ENCODE assay signal across 1 cellular context in the genomic region with DNA sequence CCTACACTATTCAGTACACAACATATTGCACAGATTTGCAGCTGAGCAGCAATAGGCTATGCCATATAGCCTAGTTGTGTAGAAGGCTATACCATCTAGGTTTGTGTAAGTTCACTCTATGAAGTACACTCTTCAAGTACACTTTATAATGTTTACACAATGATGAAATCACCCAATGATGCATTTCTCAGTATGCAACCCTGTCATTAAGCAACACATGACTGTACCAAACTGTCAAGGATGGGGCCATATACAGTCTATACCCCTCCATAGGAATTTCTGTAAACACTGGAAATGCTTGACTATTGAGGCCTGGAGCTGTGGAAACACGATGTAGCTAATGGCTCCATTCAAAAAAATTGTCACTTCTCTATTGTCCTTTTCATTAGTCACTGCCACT.
A peak's percentile ranks its signal among the peaks of the same experiment; 100 is the strongest.
TF ChIP-seq lines count a peak whose summit lies in the region.

No MANE protein-coding gene starts in this region.

TF ChIP-seq in HEK293, 187 proteins besides CTCF, POLR2A, EP300 and RAD21 (continued from another document and continues in another):
- TF ChIP-seq SP2 (tag by site-specific recombination; IDR thresholded peaks at IDR 0.05) (no peak), ZNF692 (tag by site-specific recombination; IDR thresholded peaks at IDR 0.05) (peak; percentile 50; the same call in 1 of the 2 replicates), SP7 (tag by site-specific recombination; IDR thresholded peaks at IDR 0.05) (peak; percentile 99), ZSCAN4 (tag by site-specific recombination; IDR thresholded peaks at IDR 0.05) (0 out of 2 replicates have a peak, but pooled peaks have one; percentile 33), ZEB2 (tag by site-specific recombination; IDR thresholded peaks at IDR 0.05) (peak; percentile 58; the same call in 1 of the 2 replicates), ZNF324 (tag by site-specific recombination; IDR thresholded peaks at IDR 0.05) (peak; percentile 51; the same call in 1 of the 2 replicates), ZFP37 (tag by site-specific recombination; IDR thresholded peaks at IDR 0.05) (no peak), ZNF184 (tag by site-specific recombination; IDR thresholded peaks at IDR 0.05) (peak; percentile 75; the same call in 1 of the 2 replicates), ZNF621 (tag by site-specific recombination; IDR thresholded peaks at IDR 0.05) (no peak), ZNF518A (tag by site-specific recombination; conservative IDR thresholded peaks at IDR 0.05; ENCODE audit: low read depth) (peak; percentile 53), ZNF548 (tag by site-specific recombination; IDR thresholded peaks at IDR 0.05) (no peak), ZSCAN23 (tag by site-specific recombination; IDR thresholded peaks at IDR 0.05) (no peak), ZNF311 (tag by site-specific recombination; IDR thresholded peaks at IDR 0.05; ENCODE audit: borderline replicate concordance) (no peak), ZFP69B (tag by site-specific recombination; IDR thresholded peaks at IDR 0.05) (peak; percentile 33; the same call in 1 of the 2 replicates), TRIM28 (IDR thresholded peaks at IDR 0.05; ENCODE audit: borderline replicate concordance, low read length) (peak; percentile 78; the same call in 1 of the 2 replicates), PRDM4 (tag by site-specific recombination; IDR thresholded peaks at IDR 0.05) (no peak), YY2 (tag by site-specific recombination; IDR thresholded peaks at IDR 0.05) (no peak), ZNF776 (tag by site-specific recombination; IDR thresholded peaks at IDR 0.05; ENCODE audit: borderline replicate concordance) (no peak), PRDM10 (tag by site-specific recombination; IDR thresholded peaks at IDR 0.05) (peak; percentile 95), ZNF654 (tag by site-specific recombination; IDR thresholded peaks at IDR 0.05; ENCODE audit: low read depth) (peak; percentile 3; the same call in 1 of the 2 replicates), INSM2 (tag by site-specific recombination; IDR thresholded peaks at IDR 0.05) (peak; percentile 78), ZNF214 (tag by site-specific recombination; IDR thresholded peaks at IDR 0.05; ENCODE audit: borderline replicate concordance) (no peak), REPIN1 (tag by site-specific recombination; IDR thresholded peaks at IDR 0.05; ENCODE audit: low read depth) (no peak), WT1 (tag by site-specific recombination; IDR thresholded peaks at IDR 0.05) (peak; percentile 25; the same call in 1 of the 2 replicates), OSR2 (tag by site-specific recombination; IDR thresholded peaks at IDR 0.05) (no peak)
- TF ChIP-seq, protein P1, sequence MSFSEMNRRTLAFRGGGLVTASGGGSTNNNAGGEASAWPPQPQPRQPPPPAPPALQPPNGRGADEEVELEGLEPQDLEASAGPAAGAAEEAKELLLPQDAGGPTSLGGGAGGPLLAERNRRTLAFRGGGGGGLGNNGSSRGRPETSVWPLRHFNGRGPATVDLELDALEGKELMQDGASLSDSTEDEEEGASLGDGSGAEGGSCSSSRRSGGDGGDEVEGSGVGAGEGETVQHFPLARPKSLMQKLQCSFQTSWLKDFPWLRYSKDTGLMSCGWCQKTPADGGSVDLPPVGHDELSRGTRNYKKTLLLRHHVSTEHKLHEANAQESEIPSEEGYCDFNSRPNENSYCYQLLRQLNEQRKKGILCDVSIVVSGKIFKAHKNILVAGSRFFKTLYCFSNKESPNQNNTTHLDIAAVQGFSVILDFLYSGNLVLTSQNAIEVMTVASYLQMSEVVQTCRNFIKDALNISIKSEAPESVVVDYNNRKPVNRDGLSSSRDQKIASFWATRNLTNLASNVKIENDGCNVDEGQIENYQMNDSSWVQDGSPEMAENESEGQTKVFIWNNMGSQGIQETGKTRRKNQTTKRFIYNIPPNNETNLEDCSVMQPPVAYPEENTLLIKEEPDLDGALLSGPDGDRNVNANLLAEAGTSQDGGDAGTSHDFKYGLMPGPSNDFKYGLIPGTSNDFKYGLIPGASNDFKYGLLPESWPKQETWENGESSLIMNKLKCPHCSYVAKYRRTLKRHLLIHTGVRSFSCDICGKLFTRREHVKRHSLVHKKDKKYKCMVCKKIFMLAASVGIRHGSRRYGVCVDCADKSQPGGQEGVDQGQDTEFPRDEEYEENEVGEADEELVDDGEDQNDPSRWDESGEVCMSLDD (tag by site-specific recombination; IDR thresholded peaks at IDR 0.05), result no peak
- TF ChIP-seq, protein P2, sequence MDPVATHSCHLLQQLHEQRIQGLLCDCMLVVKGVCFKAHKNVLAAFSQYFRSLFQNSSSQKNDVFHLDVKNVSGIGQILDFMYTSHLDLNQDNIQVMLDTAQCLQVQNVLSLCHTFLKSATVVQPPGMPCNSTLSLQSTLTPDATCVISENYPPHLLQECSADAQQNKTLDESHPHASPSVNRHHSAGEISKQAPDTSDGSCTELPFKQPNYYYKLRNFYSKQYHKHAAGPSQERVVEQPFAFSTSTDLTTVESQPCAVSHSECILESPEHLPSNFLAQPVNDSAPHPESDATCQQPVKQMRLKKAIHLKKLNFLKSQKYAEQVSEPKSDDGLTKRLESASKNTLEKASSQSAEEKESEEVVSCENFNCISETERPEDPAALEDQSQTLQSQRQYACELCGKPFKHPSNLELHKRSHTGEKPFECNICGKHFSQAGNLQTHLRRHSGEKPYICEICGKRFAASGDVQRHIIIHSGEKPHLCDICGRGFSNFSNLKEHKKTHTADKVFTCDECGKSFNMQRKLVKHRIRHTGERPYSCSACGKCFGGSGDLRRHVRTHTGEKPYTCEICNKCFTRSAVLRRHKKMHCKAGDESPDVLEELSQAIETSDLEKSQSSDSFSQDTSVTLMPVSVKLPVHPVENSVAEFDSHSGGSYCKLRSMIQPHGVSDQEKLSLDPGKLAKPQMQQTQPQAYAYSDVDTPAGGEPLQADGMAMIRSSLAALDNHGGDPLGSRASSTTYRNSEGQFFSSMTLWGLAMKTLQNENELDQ (tag by site-specific recombination; IDR thresholded peaks at IDR 0.05; ENCODE audit: low read depth), result no peak
- TF ChIP-seq, protein P3, sequence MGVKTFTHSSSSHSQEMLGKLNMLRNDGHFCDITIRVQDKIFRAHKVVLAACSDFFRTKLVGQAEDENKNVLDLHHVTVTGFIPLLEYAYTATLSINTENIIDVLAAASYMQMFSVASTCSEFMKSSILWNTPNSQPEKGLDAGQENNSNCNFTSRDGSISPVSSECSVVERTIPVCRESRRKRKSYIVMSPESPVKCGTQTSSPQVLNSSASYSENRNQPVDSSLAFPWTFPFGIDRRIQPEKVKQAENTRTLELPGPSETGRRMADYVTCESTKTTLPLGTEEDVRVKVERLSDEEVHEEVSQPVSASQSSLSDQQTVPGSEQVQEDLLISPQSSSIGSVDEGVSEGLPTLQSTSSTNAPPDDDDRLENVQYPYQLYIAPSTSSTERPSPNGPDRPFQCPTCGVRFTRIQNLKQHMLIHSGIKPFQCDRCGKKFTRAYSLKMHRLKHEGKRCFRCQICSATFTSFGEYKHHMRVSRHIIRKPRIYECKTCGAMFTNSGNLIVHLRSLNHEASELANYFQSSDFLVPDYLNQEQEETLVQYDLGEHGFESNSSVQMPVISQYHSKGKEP (tag by site-specific recombination; IDR thresholded peaks at IDR 0.05), result peak; percentile 96
